Comparison of ENCODE assay signal across 12 cellular contexts in genomic region chr15:98568382-98569017, GRCh38.
DNase-seq lines count a peak whose midpoint lies in the region; ATAC-seq, FAIRE-seq and TF ChIP-seq lines count a peak whose summit lies in the region.
"Had no signal": no experiment of that assay in that cellular context is flagged by ENCODE, and none has a peak within 500 bp of the region (broad histone marks: within the 10 kb centered on the region; RNA-seq: fewer than 3 reads in every experiment).

No MANE protein-coding gene starts in this region.

- TF ChIP-seq CTCF in A549 (IDR thresholded peaks at IDR 0.05), result peak; percentile 50
- TF ChIP-seq CTCF in VCaP (conservative IDR thresholded peaks at IDR 0.05), result peak; percentile 68
- peak; percentile 38 for TF ChIP-seq CTCF in foreskin fibroblast (IDR thresholded peaks at IDR 0.05; ENCODE audit: low read depth, low read length)

- H3K27me3 ChIP-seq in GM23248 (replicated peaks; ENCODE audit: insufficient read depth), result peaks cover 23% of the 10 kb centered on the region
- H3K27me3 ChIP-seq in CD4-positive, alpha-beta memory T cell (ENCODE audit: insufficient read depth, low read length), result no peaks in the 10 kb centered on the region
- H3K27me3 ChIP-seq: BLaER1 treated with 17β-estradiol and CSF1 and Interleukin-3, amounts not matched to agents 10 nM and 100 nM had no signal

- no peak for TF ChIP-seq EP300 in A549 (IDR thresholded peaks at IDR 0.05)

- DNase-seq in A549 (ENCODE audit: low read depth in 1 of 2, low spot score in 1 of 2) (peak in 1 of 2 experiments; percentile 31), GM23248 (peak; percentile 18), foreskin fibroblast (peak; percentile 10 to 36), AML-193 (lab: John Stamatoyannopoulos, UW) (no peak), NCI-H1436 treated with DMSO at 0.1 percent for 48 hours (lab: John Stamatoyannopoulos, UW) (no peak), glomerular visceral epithelial cell (ENCODE audit: extremely low spot score) (no peak)
- no peak for DNase-seq in CD4-positive, alpha-beta memory T cell
- DNase-seq: activated CD8-positive, alpha-beta memory T cell treated with anti-CD3 and anti-CD28 coated beads, Interleukin-2, amount 10 ng/mL, durations not matched to agents 7 days and 5 days; KBM-7 had no signal

- H3K27ac ChIP-seq in A549 (no peak overlapping the region), GM23248 (no peak overlapping the region), VCaP (no peak overlapping the region)
- no peak overlapping the region for H3K27ac ChIP-seq in CD4-positive, alpha-beta memory T cell (ENCODE audit: low read depth, low read length)
- H3K27ac ChIP-seq: BLaER1 treated with 17β-estradiol and CSF1 and Interleukin-3, amounts not matched to agents 10 nM and 100 nM had no signal

- H3K27ac Mint-ChIP-seq in CD4-positive, alpha-beta memory T cell, result no peak overlapping the region
- H3K27ac Mint-ChIP-seq: activated CD8-positive, alpha-beta memory T cell treated with anti-CD3 and anti-CD28 coated beads, Interleukin-2, amount 10 ng/mL, durations not matched to agents 7 days and 5 days; GM23338 had no signal

- 0 out of 5 replicates have a peak, but pooled peaks of 1 of the 2 experiments have one; percentile 18 for TF ChIP-seq RAD21 in A549 (conservative IDR thresholded peaks at IDR 0.05 in 1 of 2, IDR thresholded peaks at IDR 0.05 in 1 of 2)

- H3K4me1 Mint-ChIP-seq in CD4-positive, alpha-beta memory T cell, result no peaks in the 10 kb centered on the region
- H3K4me1 Mint-ChIP-seq: activated CD8-positive, alpha-beta memory T cell treated with anti-CD3 and anti-CD28 coated beads, Interleukin-2, amount 10 ng/mL, durations not matched to agents 7 days and 5 days; GM23338 had no signal

- H3K4me3 Mint-ChIP-seq in CD4-positive, alpha-beta memory T cell, result no peak overlapping the region
- H3K4me3 Mint-ChIP-seq: activated CD8-positive, alpha-beta memory T cell treated with anti-CD3 and anti-CD28 coated beads, Interleukin-2, amount 10 ng/mL, durations not matched to agents 7 days and 5 days; GM23338 had no signal

- H3K9me3 Mint-ChIP-seq in CD4-positive, alpha-beta memory T cell, result no peaks in the 10 kb centered on the region
- H3K9me3 Mint-ChIP-seq: GM23338 had no signal

- intact Hi-C loops in CD4-positive, alpha-beta memory T cell (cut with micrococcal nuclease), result no loop called here

- no peaks in the 10 kb centered on the region for H3K4me1 ChIP-seq in A549
- no peaks in the 10 kb centered on the region for H3K4me1 ChIP-seq in GM23248 (ENCODE audit: insufficient read depth)
- no peaks in the 10 kb centered on the region for H3K4me1 ChIP-seq in CD4-positive, alpha-beta memory T cell (ENCODE audit: insufficient read depth, low read length)
- H3K4me1 ChIP-seq: BLaER1 treated with 17β-estradiol and CSF1 and Interleukin-3, amounts not matched to agents 10 nM and 100 nM had no signal

- H3K36me3 Mint-ChIP-seq in CD4-positive, alpha-beta memory T cell, result no peaks in the 10 kb centered on the region
- H3K36me3 Mint-ChIP-seq: activated CD8-positive, alpha-beta memory T cell treated with anti-CD3 and anti-CD28 coated beads, Interleukin-2, amount 10 ng/mL, durations not matched to agents 7 days and 5 days had no signal

- H4K20me1 ChIP-seq in GM23248 (ENCODE audit: insufficient read depth), result no peaks in the 10 kb centered on the region
- H4K20me1 ChIP-seq: BLaER1 treated with 17β-estradiol and CSF1 and Interleukin-3, amounts not matched to agents 10 nM and 100 nM had no signal

- ATAC-seq in A549, result peak in 1 of 2 experiments; percentile 74; a peak in 3 of 6 replicates
- ATAC-seq: activated CD8-positive, alpha-beta memory T cell treated with anti-CD3 and anti-CD28 coated beads, Interleukin-2, amount 10 ng/mL, durations not matched to agents 7 days and 5 days; GM23338 had no signal

- peaks cover 7 to 14% of the 10 kb centered on the region in 2 donors for H3K27me3 Mint-ChIP-seq in CD4-positive, alpha-beta memory T cell
- H3K27me3 Mint-ChIP-seq: activated CD8-positive, alpha-beta memory T cell treated with anti-CD3 and anti-CD28 coated beads, Interleukin-2, amount 10 ng/mL, durations not matched to agents 7 days and 5 days had no signal

- H3K36me3 ChIP-seq in GM23248 (ENCODE audit: low read depth), result no peaks in the 10 kb centered on the region
- H3K36me3 ChIP-seq in CD4-positive, alpha-beta memory T cell (ENCODE audit: insufficient read depth, low read length), result no peaks in the 10 kb centered on the region
- H3K36me3 ChIP-seq: BLaER1 treated with 17β-estradiol and CSF1 and Interleukin-3, amounts not matched to agents 10 nM and 100 nM had no signal

- in situ Hi-C loops in GM23248 (cut with MboI), result no loop called here

- POLR2A ChIA-PET in A549 (lab: Yijun Ruan, JAX), result no interaction called here
- POLR2A ChIA-PET in CD4-positive, alpha-beta memory T cell (lab: Charles Lee; ENCODE audit: partially characterized antibody), result no interaction called here

- no peaks in the 10 kb centered on the region for H3F3A ChIP-seq in GM23248 (ENCODE audit: insufficient read depth)

- H3K9me2 ChIP-seq in GM23248 (ENCODE audit: insufficient read depth), result no peaks in the 10 kb centered on the region

- H3K9me3 ChIP-seq in A549 (no peaks in the 10 kb centered on the region), GM23248 (ENCODE audit: low read depth) (no peaks in the 10 kb centered on the region)
- H3K9me3 ChIP-seq in CD4-positive, alpha-beta memory T cell (ENCODE audit: control insufficient read depth in 1 of 2, low read length in 2 of 2), result no peaks in the 10 kb centered on the region
- H3K9me3 ChIP-seq: BLaER1 treated with 17β-estradiol and CSF1 and Interleukin-3, amounts not matched to agents 10 nM and 100 nM had no signal

- CTCF ChIA-PET in A549 (lab: Yijun Ruan, JAX), result interaction anchor here (0.7 to 7.6 kb wide), 21 partner anchors 8 to 508 kb away, joined by 3 to 38 read pairs (median 3); no protein-coding TSS in a partner anchor
- CTCF ChIA-PET in CD4-positive, alpha-beta memory T cell (lab: Charles Lee; ENCODE audit: partially characterized antibody), result interaction anchor here (1.5 kb wide), 1 partner anchor 91 kb away, joined by 4 read pairs; no protein-coding TSS in a partner anchor

- WGBS in A549 (ENCODE audit: missing lambda C conversion rate), result 49% methylated on average over 3 of the region's 3 CpGs
- WGBS in GM23248 (ENCODE audit: low coverage in 1 of 2, low lambda C conversion rate in 2 of 2, missing lambda C conversion rate in 2 of 2), 2 experiments, result 36 to 40% methylated on average over 3 of the region's 3 CpGs

- TF ChIP-seq POLR2A in A549 (IDR thresholded peaks at IDR 0.05; ENCODE audit: low read length), result no peak

- H3K4me2 ChIP-seq in A549 (no peak overlapping the region), GM23248 (ENCODE audit: unreplicated experiment) (no peak overlapping the region)
- H3K4me2 ChIP-seq: BLaER1 treated with 17β-estradiol and CSF1 and Interleukin-3, amounts not matched to agents 10 nM and 100 nM; GM23338 had no signal

- H3K4me3 ChIP-seq in A549 (no peak overlapping the region), GM23248 (no peak overlapping the region), foreskin fibroblast (ENCODE audit: low read depth in 1 of 2, low read length in 2 of 2) (no peak overlapping the region)
- no peak overlapping the region for H3K4me3 ChIP-seq in CD4-positive, alpha-beta memory T cell (ENCODE audit: low read length in 2 of 2)
- H3K4me3 ChIP-seq: BLaER1 treated with 17β-estradiol and CSF1 and Interleukin-3, amounts not matched to agents 10 nM and 100 nM; GM23338 had no signal

- no peak overlapping the region for H2AFZ ChIP-seq in GM23248
- H2AFZ ChIP-seq: GM23338 had no signal

- H3K9ac ChIP-seq in GM23248, result no peak overlapping the region
- H3K9ac ChIP-seq: BLaER1 treated with 17β-estradiol and CSF1 and Interleukin-3, amounts not matched to agents 10 nM and 100 nM had no signal

- FAIRE-seq in A549 (lab: Jason Lieb, UNC), result peak; percentile 68

- H3K79me2 ChIP-seq in GM23248 (ENCODE audit: insufficient read depth), result no peaks in the 10 kb centered on the region

TF ChIP-seq in A549, 52 proteins besides CTCF, POLR2A, EP300 and RAD21:
- TF ChIP-seq FOXS1 (CRISPR knock-in tag; IDR thresholded peaks at IDR 0.05) (no peak), CBX8 (IDR thresholded peaks at IDR 0.05) (peak; percentile 76; the same call in 1 of the 2 replicates), CEBPB (IDR thresholded peaks at IDR 0.05) (no peak)

Comparison
In these comparisons a context has a peak if more than half of its experiments do, and no peak if none do; other contexts are left out.
1. DNase-seq: peak in GM23248 (single experiment) and foreskin fibroblast (2 of 2); none in CD4-positive, alpha-beta memory T cell (0 of 5), AML-193 (0 of 2), NCI-H1436 treated with DMSO at 0.1 percent for 48 hours (single experiment) and glomerular visceral epithelial cell (single experiment).
2. Peak in every context shown above with its lines, with median percentiles within 50 percentile points of each other: CTCF ChIP-seq.